12 cellular contexts compared by ENCODE assay signal in genomic region chr2:234974501-234975385, GRCh38. TPM values are rescaled to one million over a fixed set of nuclear protein-coding genes. Genes with fewer than 3 reads are reported as not detected.
A peak's percentile ranks its signal among the peaks of the same experiment; 100 is the strongest.
DNase-seq lines count a peak whose midpoint lies in the region; ATAC-seq, FAIRE-seq and TF ChIP-seq lines count a peak whose summit lies in the region.
"Had no signal": no experiment of that assay in that cellular context is flagged by ENCODE, and none has a peak within 500 bp of the region (broad histone marks: within the 10 kb centered on the region; RNA-seq: fewer than 3 reads in every experiment).

No MANE protein-coding gene starts in this region.

- H2AFZ ChIP-seq in astrocyte (ENCODE audit: low read depth, low read length), result no peak overlapping the region

- peaks cover 67% of the 10 kb centered on the region for H3K4me1 ChIP-seq in astrocyte (ENCODE audit: insufficient read depth, low read length)

- H3K27ac Mint-ChIP-seq in astrocyte (ENCODE audit: unreplicated experiment), result peak overlapping the region; percentile 71
- H3K27ac Mint-ChIP-seq: activated naive CD8-positive, alpha-beta T cell treated with anti-CD3 and anti-CD28 coated beads for 36 hours had no signal

- H3K36me3 Mint-ChIP-seq in astrocyte (ENCODE audit: low read depth, unreplicated experiment), result peaks cover 35% of the 10 kb centered on the region
- H3K36me3 Mint-ChIP-seq: activated naive CD8-positive, alpha-beta T cell treated with anti-CD3 and anti-CD28 coated beads for 36 hours had no signal

- H3K9ac ChIP-seq in astrocyte (ENCODE audit: low read length), result peak overlapping the region; percentile 54

- H3K27me3 Mint-ChIP-seq in astrocyte (ENCODE audit: low read depth, unreplicated experiment), result no peaks in the 10 kb centered on the region

- H3K36me3 ChIP-seq in astrocyte (ENCODE audit: insufficient read depth, low read length), result peaks cover 19% of the 10 kb centered on the region

- H3K4me3 ChIP-seq in astrocyte (ENCODE audit: insufficient read depth, low read depth, low read length) (no peak overlapping the region), skeletal muscle cell (ENCODE audit: low read depth, low read length) (no peak overlapping the region)

- peaks cover 66% of the 10 kb centered on the region for H3K4me1 Mint-ChIP-seq in astrocyte (ENCODE audit: low read depth, unreplicated experiment)
- H3K4me1 Mint-ChIP-seq: activated naive CD8-positive, alpha-beta T cell treated with anti-CD3 and anti-CD28 coated beads for 36 hours had no signal

- TF ChIP-seq CTCF in astrocyte (IDR thresholded peaks at IDR 0.05; ENCODE audit: insufficient read depth, low read depth, low read length), result no peak

- no peaks in the 10 kb centered on the region for H3K9me3 ChIP-seq in astrocyte (ENCODE audit: insufficient read depth, low read depth, low read length)

- TF ChIP-seq POLR2A in GM18505 (IDR thresholded peaks at IDR 0.05; ENCODE audit: borderline replicate concordance, extremely low read depth, insufficient read depth, insufficient read length), result no peak

- no peaks in the 10 kb centered on the region for H3K9me3 Mint-ChIP-seq in astrocyte (ENCODE audit: unreplicated experiment)

- no peak for ATAC-seq in HG03457 (IDR thresholded peaks at IDR 0.05; ENCODE audit: unreplicated experiment)
- ATAC-seq in GM18505 (IDR thresholded peaks at IDR 0.05; ENCODE audit: unreplicated experiment), result no peak
- ATAC-seq: PC-3 had no signal

- DNase-seq in GM03348 (ENCODE audit: low spot score), result peak; percentile 71
- peak; percentile 85 for DNase-seq in astrocyte (ENCODE audit: low read depth)
- peak; percentile 61 for DNase-seq in hepatic stellate cell (ENCODE audit: low spot score)
- DNase-seq in skeletal muscle cell (ENCODE audit: low read depth), result peak; percentile 49
- DNase-seq in NCI-H1092 (lab: John Stamatoyannopoulos, UW), result no peak
- DNase-seq in HuH-7.5 (ENCODE audit: low spot score), result no peak
- DNase-seq: activated CD4-positive, CD25-positive, alpha-beta regulatory T cell; activated naive CD8-positive, alpha-beta T cell treated with anti-CD3 and anti-CD28 coated beads for 36 hours; DND-41; PC-3 had no signal

- FAIRE-seq in astrocyte (lab: Jason Lieb, UNC), result peak; percentile 89

- H3K4me2 ChIP-seq in astrocyte (ENCODE audit: low read length), result peak overlapping the region; percentile 63

- peaks cover 98% of the 10 kb centered on the region for H3K79me2 ChIP-seq in astrocyte (ENCODE audit: insufficient read depth, low read length)

- peaks cover 98% of the 10 kb centered on the region for H4K20me1 ChIP-seq in astrocyte (ENCODE audit: insufficient read depth, low read length)

- H3K27ac ChIP-seq in astrocyte (ENCODE audit: low read depth, low read length), result peak overlapping the region; percentile 56

- H3K27me3 ChIP-seq in astrocyte (ENCODE audit: insufficient read depth, low read length), result no peaks in the 10 kb centered on the region

- H3K4me3 Mint-ChIP-seq in astrocyte (ENCODE audit: unreplicated experiment), result peak overlapping the region; percentile 55
- H3K4me3 Mint-ChIP-seq: activated naive CD8-positive, alpha-beta T cell treated with anti-CD3 and anti-CD28 coated beads for 36 hours had no signal

RNA-seq across cellular contexts. Expression of gene SH3BP4, which starts 22.9 kb away (rescaled TPM):
- 117 and 127 TPM in 2 replicates for total RNA-seq in astrocyte

Comparison
In these comparisons a context has a peak if more than half of its experiments do, and no peak if none do; other contexts are left out.
1. DNase-seq: peak in GM03348 (single experiment), astrocyte (single experiment), hepatic stellate cell (single experiment) and skeletal muscle cell (single experiment); none in NCI-H1092 (single experiment) and HuH-7.5 (single experiment).